In genomic region chr3:69320867-69321266, GRCh38 we compare ENCODE assay signal across 1 cellular context.
TF ChIP-seq lines count a peak whose summit lies in the region.

No MANE protein-coding gene starts in this region.

TF ChIP-seq in HepG2, 621 proteins besides CTCF, POLR2A, EP300 and RAD21 (continued from another document):
- TF ChIP-seq CAMTA2 (CRISPR knock-in tag; IDR thresholded peaks at IDR 0.05; ENCODE audit: borderline replicate concordance) (no peak), BHLHE40 (IDR thresholded peaks at IDR 0.05; ENCODE audit: low read length) (no peak), ZFX (CRISPR knock-in tag; IDR thresholded peaks at IDR 0.05; ENCODE audit: low read depth) (no peak), ZNF256 (CRISPR knock-in tag; conservative IDR thresholded peaks at IDR 0.05) (no peak), ZNF333 (CRISPR knock-in tag; IDR thresholded peaks at IDR 0.05; ENCODE audit: borderline replicate concordance) (no peak)
